In the genomic region with DNA sequence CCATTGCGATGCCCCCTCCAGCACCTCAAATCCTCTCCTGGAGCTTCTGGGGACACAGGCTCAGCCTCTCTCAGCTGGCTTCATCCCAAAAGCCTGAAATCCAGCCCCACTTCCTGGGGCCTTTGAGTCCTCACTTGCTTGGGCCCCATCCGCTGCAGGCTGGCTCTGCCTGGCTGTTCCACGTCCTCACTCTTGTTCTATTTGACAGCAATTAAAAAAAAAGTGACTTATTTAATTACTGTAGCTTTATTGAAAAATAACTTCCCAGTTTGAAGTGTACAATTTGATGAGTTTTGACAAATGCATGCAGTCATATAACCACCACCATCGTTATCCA, we compare ENCODE assay signal across 13 cellular contexts.
"Had no signal": no experiment of that assay in that cellular context is flagged by ENCODE, and none has a peak within 500 bp of the region (broad histone marks: within the 10 kb centered on the region; RNA-seq: fewer than 3 reads in every experiment).

No MANE protein-coding gene starts in this region.

- H3K27me3 Mint-ChIP-seq: activated B cell treated with CpG ODN at 0.5 μM for 24 hours had no signal

- ATAC-seq: esophagus mucosa, left ventricle myocardium superior, pancreas had no signal

- H3K27ac Mint-ChIP-seq: activated B cell treated with CpG ODN at 0.5 μM for 24 hours; activated CD4-positive, alpha-beta T cell treated with anti-CD3 and anti-CD28 coated beads, Interleukin-2, amount 10 ng/mL, durations not matched to agents 7 days and 5 days; activated naive CD4-positive, alpha-beta T cell treated with anti-CD3 and anti-CD28 coated beads for 36 hours; activated T-helper 1 cell treated with anti-CD3 and anti-CD28 coated beads, Interleukin-12 subunit alpha, Interleukin-12 subunit beta, Interleukin-2, Interleukin-4 antibody, amounts not matched to agents 30 ng/mL and 10 ng/mL and 1 ng/mL, durations not matched to agents 14 hours and 24 hours and 36 hours had no signal

- H3K9me3 Mint-ChIP-seq: activated T-helper 1 cell treated with anti-CD3 and anti-CD28 coated beads, Interleukin-12 subunit alpha, Interleukin-12 subunit beta, Interleukin-2, Interleukin-4 antibody, amounts not matched to agents 30 ng/mL and 10 ng/mL and 1 ng/mL, durations not matched to agents 14 hours and 24 hours and 36 hours had no signal

- DNase-seq: activated B cell treated with CpG ODN at 0.5 μM for 24 hours; activated CD4-positive, alpha-beta T cell treated with anti-CD3 and anti-CD28 coated beads, Interleukin-2, amount 10 ng/mL, durations not matched to agents 7 days and 5 days; activated CD8-positive, alpha-beta memory T cell treated with anti-CD3 and anti-CD28 coated beads, Interleukin-2, amount 50 U/mL, for 48 hours; activated naive CD4-positive, alpha-beta T cell treated with anti-CD3 and anti-CD28 coated beads for 36 hours; kidney; left ventricle myocardium superior; mesenchymal stem cell; spleen; T-helper 2 cell; uterus had no signal

- H3K4me3 Mint-ChIP-seq: activated B cell treated with CpG ODN at 0.5 μM for 24 hours; activated CD4-positive, alpha-beta T cell treated with anti-CD3 and anti-CD28 coated beads, Interleukin-2, amount 10 ng/mL, durations not matched to agents 7 days and 5 days; activated naive CD4-positive, alpha-beta T cell treated with anti-CD3 and anti-CD28 coated beads for 36 hours; activated T-helper 1 cell treated with anti-CD3 and anti-CD28 coated beads, Interleukin-12 subunit alpha, Interleukin-12 subunit beta, Interleukin-2, Interleukin-4 antibody, amounts not matched to agents 30 ng/mL and 10 ng/mL and 1 ng/mL, durations not matched to agents 14 hours and 24 hours and 36 hours had no signal
